In genomic region chr14:55353686-55354467, GRCh38 we compare ENCODE assay signal across 1 cellular context.
TF ChIP-seq lines count a peak whose summit lies in the region.

No MANE protein-coding gene starts in this region.

TF ChIP-seq in IMR-90, 13 proteins besides CTCF, POLR2A, EP300 and RAD21 (continued from another document):
- TF ChIP-seq RCOR1 (IDR thresholded peaks at IDR 0.05; ENCODE audit: insufficient replicate concordance, low read length): no peak
- no peak for TF ChIP-seq USF2 (IDR thresholded peaks at IDR 0.05; ENCODE audit: low read depth, low read length)
- TF ChIP-seq NFE2L2 (IDR thresholded peaks at IDR 0.05; ENCODE audit: low read depth, low read length): no peak
